ENCODE assay signal across 19 cellular contexts in the genomic region with DNA sequence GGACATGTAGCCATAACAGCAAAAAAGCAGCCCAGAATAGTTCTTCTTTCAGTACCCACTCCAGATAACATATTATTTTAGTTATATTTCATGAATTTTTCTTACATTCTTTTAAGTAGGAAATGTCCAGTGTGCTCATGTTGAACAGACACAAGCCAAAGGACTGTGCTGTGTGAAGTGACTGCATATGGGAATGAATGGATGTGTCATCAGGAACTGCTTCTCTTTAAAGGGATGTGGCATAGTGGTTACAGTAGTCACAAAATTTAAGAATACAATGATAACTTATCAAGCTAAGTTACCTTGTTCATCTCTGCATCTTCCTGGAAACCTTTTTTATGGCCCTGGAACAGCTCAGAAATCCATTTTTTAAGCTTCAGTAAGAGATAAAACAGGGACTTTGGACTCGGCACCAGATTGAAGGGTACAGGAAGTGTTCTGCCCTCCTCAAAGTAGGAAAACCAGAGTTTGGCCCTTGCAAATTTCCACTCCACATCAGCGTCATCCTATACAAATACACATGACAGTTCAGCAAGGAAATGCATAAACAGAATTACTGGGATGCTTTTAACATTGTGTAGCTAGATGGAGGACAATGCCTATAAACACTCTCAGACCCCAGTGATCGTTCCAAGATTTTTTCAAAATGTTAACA.
DNase-seq lines count a peak whose midpoint lies in the region; ATAC-seq and TF ChIP-seq lines count a peak whose summit lies in the region.
"Had no signal": no experiment of that assay in that cellular context is flagged by ENCODE, and none has a peak within 500 bp of the region (broad histone marks: within the 10 kb centered on the region; RNA-seq: fewer than 3 reads in every experiment).

No MANE protein-coding gene starts in this region.

- peak overlapping the region; percentile 56 for H3K4me2 ChIP-seq in osteoblast (ENCODE audit: insufficient read depth, low read length)
- H3K4me2 ChIP-seq: neural progenitor cell had no signal

- H4K20me1 ChIP-seq in osteoblast (ENCODE audit: insufficient read depth, low read length) = no peaks in the 10 kb centered on the region

- H3K9me3 ChIP-seq in SJSA1 (replicated peaks) (no peaks in the 10 kb centered on the region), osteoblast (ENCODE audit: low read depth, low read length) (no peaks in the 10 kb centered on the region)

- no peak for ATAC-seq in HG03045 (IDR thresholded peaks at IDR 0.05; ENCODE audit: unreplicated experiment)
- no peak for ATAC-seq in GM19351 (IDR thresholded peaks at IDR 0.05; ENCODE audit: unreplicated experiment)
- ATAC-seq: activated T-cell treated with anti-CD3 and anti-CD28 coated beads, Interleukin-2, amount 50 U/mL, for 72 hours; effector memory CD8-positive, alpha-beta T cell had no signal

- H3K79me2 ChIP-seq in osteoblast (ENCODE audit: insufficient read depth, low read length) = no peaks in the 10 kb centered on the region

- no peak overlapping the region for H2AFZ ChIP-seq in osteoblast (ENCODE audit: low read length)
- H2AFZ ChIP-seq: neural progenitor cell had no signal

- H3K27ac ChIP-seq in SJSA1 (peak overlapping the region; percentile 93), osteoblast (ENCODE audit: low read depth, low read length) (no peak overlapping the region)
- H3K27ac ChIP-seq: neural progenitor cell, RWPE1 had no signal

- DNase-seq in EL = peak; percentile 44
- peak; percentile 34 to 69 for DNase-seq in SJSA1 (ENCODE audit: low read depth in 1 of 2, low spot score in 2 of 2)
- peak; percentile 4 for DNase-seq in fibroblast of gingiva (ENCODE audit: low read depth)
- DNase-seq in osteoblast (ENCODE audit: insufficient read length, low spot score, missing footprints) = no peak
- no peak for DNase-seq in NCI-H69 (lab: John Stamatoyannopoulos, UW)
- no peak for DNase-seq in NCI-H1092 treated with DMSO at 0.1 percent for 48 hours (lab: John Stamatoyannopoulos, UW)
- DNase-seq: activated CD4-positive, alpha-beta memory T cell treated with anti-CD3 and anti-CD28 coated beads, Interleukin-2, amount 10 ng/mL, durations not matched to agents 7 days and 5 days; activated naive CD8-positive, alpha-beta T cell treated with anti-CD3 and anti-CD28 coated beads for 36 hours; activated T-cell treated with anti-CD3 and anti-CD28 coated beads, Interleukin-2, amount 50 U/mL, for 72 hours; DMS 273 treated with DMSO at 0.1 percent for 48 hours; effector memory CD8-positive, alpha-beta T cell; KBM-7; NCI-H1105; retina; stimulated activated CD4-positive, alpha-beta T cell treated with anti-CD3 and anti-CD28 coated beads, Interleukin-1b, Interleukin-23, amount 100 ng/mL, for 48 hours had no signal

- H3K27me3 ChIP-seq in SJSA1 (replicated peaks) (no peaks in the 10 kb centered on the region), osteoblast (ENCODE audit: insufficient read depth, low read length) (no peaks in the 10 kb centered on the region)
- H3K27me3 ChIP-seq: neural progenitor cell had no signal

- H3K36me3 ChIP-seq in SJSA1 (no peaks in the 10 kb centered on the region), osteoblast (ENCODE audit: insufficient read depth, low read length) (no peaks in the 10 kb centered on the region)
- H3K36me3 ChIP-seq: neural progenitor cell had no signal

- peaks cover 26% of the 10 kb centered on the region for H3K4me1 ChIP-seq in SJSA1 (replicated peaks)
- no peaks in the 10 kb centered on the region for H3K4me1 ChIP-seq in osteoblast (ENCODE audit: insufficient read depth, low read length)

- H3K4me3 ChIP-seq in SJSA1 (peak overlapping the region; percentile 18), osteoblast (ENCODE audit: insufficient read depth, low read length) (no peak overlapping the region)
- H3K4me3 ChIP-seq: neural progenitor cell had no signal

- no peak for TF ChIP-seq CTCF in osteoblast (IDR thresholded peaks at IDR 0.05; ENCODE audit: extremely low read depth, low read depth, low read length)

Comparison
In these comparisons a context has a peak if more than half of its experiments do, and no peak if none do; other contexts are left out.
1. DNase-seq: peak in EL (single experiment), SJSA1 (2 of 2) and fibroblast of gingiva (single experiment); none in osteoblast (single experiment), NCI-H69 (single experiment) and NCI-H1092 treated with DMSO at 0.1 percent for 48 hours (single experiment).